In the genomic region with DNA sequence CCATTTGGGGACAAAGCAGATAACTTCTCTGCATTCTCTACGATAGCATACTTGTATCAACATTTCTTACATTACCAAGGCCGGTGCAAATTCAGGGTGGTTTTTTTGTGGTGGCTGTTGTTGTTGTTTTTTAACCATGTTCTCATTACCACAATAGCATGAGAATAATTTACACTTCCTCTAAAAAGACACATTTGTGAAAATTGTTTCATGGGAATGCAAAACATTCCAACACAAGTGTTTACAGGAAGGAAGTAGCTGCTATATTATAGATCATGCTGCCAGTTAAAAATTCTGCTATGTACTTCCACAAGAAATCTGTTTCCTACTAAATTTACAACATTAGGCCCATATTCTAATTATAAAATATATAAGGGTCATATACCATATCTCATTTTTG, we compare ENCODE assay signal across 10 cellular contexts.
A peak's percentile ranks its signal among the peaks of the same experiment; 100 is the strongest.
DNase-seq lines count a peak whose midpoint lies in the region; ATAC-seq, FAIRE-seq and TF ChIP-seq lines count a peak whose summit lies in the region.
"Had no signal": no experiment of that assay in that cellular context is flagged by ENCODE, and none has a peak within 500 bp of the region (broad histone marks: within the 10 kb centered on the region; RNA-seq: fewer than 3 reads in every experiment).

No MANE protein-coding gene starts in this region.

- TF ChIP-seq POLR2A in endothelial cell of umbilical vein (IDR thresholded peaks at IDR 0.05; ENCODE audit: low read depth, low read length) = no peak

- TF ChIP-seq CTCF in left ventricle myocardium inferior (IDR thresholded peaks at IDR 0.05; ENCODE audit: borderline replicate concordance) (no peak), endothelial cell of umbilical vein (IDR thresholded peaks at IDR 0.05; ENCODE audit: extremely low read depth in 1 of 2, insufficient read depth in 1 of 2, low read depth in 1 of 2, low read length in 2 of 2) (no peak), osteocyte (IDR thresholded peaks at IDR 0.05) (no peak)

- CTCF ChIA-PET in endothelial cell of umbilical vein (lab: Charles Lee) = interaction anchor here (1.6 to 4.7 kb wide), 9 partner anchors 9 to 134 kb away, joined by 3 to 73 read pairs (median 8); no protein-coding TSS in a partner anchor

- no peaks in the 10 kb centered on the region for H3K27me3 Mint-ChIP-seq in osteocyte (ENCODE audit: unreplicated experiment)

- peaks cover 3% of the 10 kb centered on the region for H3K36me3 ChIP-seq in left ventricle myocardium inferior
- H3K36me3 ChIP-seq in endothelial cell of umbilical vein (ENCODE audit: control insufficient read depth in 2 of 2, extremely low read depth in 1 of 2, insufficient read depth in 2 of 2, low read length in 2 of 2) = no peaks in the 10 kb centered on the region

- H3K79me2 ChIP-seq in endothelial cell of umbilical vein (ENCODE audit: control insufficient read depth, insufficient read depth, low read length) = peaks cover 68% of the 10 kb centered on the region

- no peaks in the 10 kb centered on the region for H3K9me1 ChIP-seq in endothelial cell of umbilical vein (replicated peaks; ENCODE audit: control insufficient read depth, extremely low read depth, insufficient read depth, low read length)

- H3K27ac ChIP-seq in left ventricle myocardium inferior (replicated peaks) (peak overlapping the region; percentile 83), endothelial cell of umbilical vein (ENCODE audit: insufficient read depth, low read depth, low read length) (peak overlapping the region; percentile 94)

- peak overlapping the region; percentile 73 for H3K4me3 Mint-ChIP-seq in osteocyte (ENCODE audit: unreplicated experiment)
- H3K4me3 Mint-ChIP-seq: activated naive CD4-positive, alpha-beta T cell treated with anti-CD3 and anti-CD28 coated beads for 36 hours had no signal

- peaks cover 73% of the 10 kb centered on the region for H3K4me1 Mint-ChIP-seq in osteocyte (ENCODE audit: unreplicated experiment)

- peaks cover 24% of the 10 kb centered on the region for H3K36me3 Mint-ChIP-seq in osteocyte (ENCODE audit: unreplicated experiment)

- H2AFZ ChIP-seq in endothelial cell of umbilical vein (ENCODE audit: low read depth, low read length) = no peak overlapping the region

- dilution Hi-C loops in endothelial cell of umbilical vein (cut with MboI; ENCODE audit: extremely low pct_ligation_motif_present, low sequenced_read_pairs) = no loop called here

- H3K9ac ChIP-seq in endothelial cell of umbilical vein (replicated peaks; ENCODE audit: extremely low read depth, insufficient read depth, low read length) = peak overlapping the region; percentile 95

- POLR2A ChIA-PET in endothelial cell of umbilical vein (lab: Charles Lee) = interaction anchor here (1.2 to 1.4 kb wide), 2 partner anchors 19 to 97 kb away, joined by 4 to 6 read pairs; no protein-coding TSS in a partner anchor

- H3K27me3 ChIP-seq in left ventricle myocardium inferior (ENCODE audit: low read depth) (no peaks in the 10 kb centered on the region), endothelial cell of umbilical vein (ENCODE audit: control insufficient read depth in 2 of 2, insufficient read depth in 2 of 2, low read length in 2 of 2) (no peaks in the 10 kb centered on the region)

- peak overlapping the region; percentile 88 for H3K27ac Mint-ChIP-seq in osteocyte (ENCODE audit: unreplicated experiment)
- H3K27ac Mint-ChIP-seq: activated naive CD4-positive, alpha-beta T cell treated with anti-CD3 and anti-CD28 coated beads for 36 hours had no signal

- BruUV-seq in endothelial cell of umbilical vein (replicated peaks; lab: Mats Ljungman, UMichigan) = no TSS peak

- DNase-seq in left ventricle myocardium inferior = no peak
- DNase-seq in left cardiac atrium = no peak
- DNase-seq in endothelial cell of umbilical vein (ENCODE audit: low read depth, low spot score) = peak; percentile 78
- DNase-seq in osteocyte (ENCODE audit: extremely low spot score, unreplicated experiment) = no peak
- no peak for DNase-seq in T1000 (lab: John Stamatoyannopoulos, UW)
- DNase-seq: activated naive CD4-positive, alpha-beta T cell treated with anti-CD3 and anti-CD28 coated beads for 36 hours; NCI-H187 had no signal

- peak overlapping the region; percentile 97 for H3K4me2 ChIP-seq in endothelial cell of umbilical vein (ENCODE audit: insufficient read depth, low read length)

- H4K20me1 ChIP-seq in endothelial cell of umbilical vein (replicated peaks; ENCODE audit: control insufficient read depth, extremely low read depth, insufficient read depth, low read length) = no peaks in the 10 kb centered on the region

- H3K9me3 ChIP-seq in left ventricle myocardium inferior (replicated peaks) (peaks cover 10% of the 10 kb centered on the region), endothelial cell of umbilical vein (replicated peaks; ENCODE audit: control insufficient read depth, insufficient read depth, low read length) (no peaks in the 10 kb centered on the region)

- intact Hi-C loops in left ventricle myocardium inferior (cut with micrococcal nuclease) = no loop called here
- intact Hi-C loops in left cardiac atrium (cut with DNase I) = no loop called here
- intact Hi-C loops in endothelial cell of umbilical vein (cut with micrococcal nuclease) = loop anchor here (2.0 to 10.0 kb wide), 5 partner anchors 60 to 672 kb away; a partner anchor contains a TSS

- H3K4me3 ChIP-seq in left ventricle myocardium inferior (peak overlapping the region; percentile 60), endothelial cell of umbilical vein (replicated peaks in 1 of 3; ENCODE audit: insufficient read depth in 1 of 3, low read depth in 1 of 3, low read length in 3 of 3) (peak overlapping the region in 1 of 3 experiments; percentile 96)

- H3K4me1 ChIP-seq in left ventricle myocardium inferior (peaks cover 78% of the 10 kb centered on the region), endothelial cell of umbilical vein (ENCODE audit: control insufficient read depth, extremely low read depth, insufficient read depth, low read length) (peaks cover 45% of the 10 kb centered on the region)

- ATAC-seq in left cardiac atrium = no peak
- no peak for ATAC-seq in HG03521 (IDR thresholded peaks at IDR 0.05; ENCODE audit: unreplicated experiment)
- ATAC-seq in GM21717 (IDR thresholded peaks at IDR 0.05; ENCODE audit: unreplicated experiment) = no peak
- no peak for ATAC-seq in HG03457 (IDR thresholded peaks at IDR 0.05; ENCODE audit: unreplicated experiment)

- H3K9me3 Mint-ChIP-seq in osteocyte (ENCODE audit: unreplicated experiment) = peaks cover 8% of the 10 kb centered on the region
- H3K9me3 Mint-ChIP-seq: activated naive CD4-positive, alpha-beta T cell treated with anti-CD3 and anti-CD28 coated beads for 36 hours had no signal

- FAIRE-seq in endothelial cell of umbilical vein (lab: Jason Lieb, UNC) = peak; percentile 70

TF ChIP-seq in endothelial cell of umbilical vein, 7 proteins besides CTCF, POLR2A, EP300 and RAD21:
- TF ChIP-seq FOS (IDR thresholded peaks at IDR 0.05; ENCODE audit: borderline replicate concordance, insufficient read depth, low read length) = peak; percentile 9
- TF ChIP-seq POLR2AphosphoS5 (IDR thresholded peaks at IDR 0.05; ENCODE audit: insufficient read depth, low read depth, low read length) = peak; percentile 30
- TF ChIP-seq JUN (IDR thresholded peaks at IDR 0.05; ENCODE audit: borderline replicate concordance, insufficient read depth, insufficient read length, low read depth) = peak; percentile 30
- TF ChIP-seq, protein P1, sequence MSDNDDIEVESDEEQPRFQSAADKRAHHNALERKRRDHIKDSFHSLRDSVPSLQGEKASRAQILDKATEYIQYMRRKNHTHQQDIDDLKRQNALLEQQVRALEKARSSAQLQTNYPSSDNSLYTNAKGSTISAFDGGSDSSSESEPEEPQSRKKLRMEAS (IDR thresholded peaks at IDR 0.05; ENCODE audit: insufficient read depth, insufficient read length) = no peak
- no peak for TF ChIP-seq MYC (IDR thresholded peaks at IDR 0.05; ENCODE audit: low read depth, low read length)
- no peak for TF ChIP-seq GATA2 (IDR thresholded peaks at IDR 0.05; ENCODE audit: insufficient read depth, insufficient read length, low read depth, low read length)
- no peak for TF ChIP-seq EZH2 (IDR thresholded peaks at IDR 0.05; ENCODE audit: borderline replicate concordance, low read depth, low read length, severe bottlenecking)
